In the genomic region with DNA sequence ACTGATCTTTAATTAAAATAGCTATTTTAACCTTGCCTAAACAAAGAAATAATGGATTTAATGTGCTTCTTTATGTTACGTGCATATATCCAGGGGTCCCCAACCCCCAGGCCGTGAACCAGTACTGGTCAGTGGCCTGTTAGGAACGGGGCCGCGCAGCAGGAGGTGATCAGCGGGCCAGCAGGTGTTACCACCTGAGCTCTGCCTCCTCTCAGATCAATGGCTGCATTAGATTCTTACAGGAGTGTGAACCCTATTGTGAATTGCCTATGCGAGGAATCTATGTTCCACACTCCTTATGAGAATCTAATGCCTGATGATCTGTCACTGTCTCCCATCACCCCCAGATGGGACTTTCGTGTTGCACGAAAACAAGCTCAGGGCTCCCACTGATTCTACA, we compare ENCODE assay signal across 31 cellular contexts. TPM values are rescaled to one million over a fixed set of nuclear protein-coding genes. Genes with fewer than 3 reads are reported as not detected.
"Had no signal": no experiment of that assay in that cellular context is flagged by ENCODE, and none has a peak within 500 bp of the region (broad histone marks: within the 10 kb centered on the region; RNA-seq: fewer than 3 reads in every experiment).

No MANE protein-coding gene starts in this region.

- H3K9me3 Mint-ChIP-seq: stimulated activated effector memory CD8-positive, alpha-beta T cell treated with anti-CD3 and anti-CD28 coated beads, Interleukin-12 subunit alpha, Interleukin-12 subunit beta, amount 100 ng/mL, for 72 hours; stimulated activated memory B cell treated with anti-CD40 and anti-IgM and Interleukin-4, amounts not matched to agents 10 μg/mL and 1 μg/mL and 100 μg/mL, for 72 hours; stimulated activated naive B cell treated with anti-CD40 and anti-IgM and Interleukin-4, amounts not matched to agents 10 μg/mL and 1 μg/mL and 100 μg/mL, for 72 hours; stimulated activated naive CD8-positive, alpha-beta T cell treated with anti-CD3 and anti-CD28 coated beads, Interleukin-15, amount 100 ng/mL, for 72 hours; stimulated activated naive CD8-positive, alpha-beta T cell treated with anti-CD3 and anti-CD28 coated beads, Interleukin-15, Interleukin-2, amounts not matched to agents 100 ng/mL and 50 ng/mL, for 24 hours; type B pancreatic cell had no signal

- H3K36me3 Mint-ChIP-seq: stimulated activated effector memory CD8-positive, alpha-beta T cell treated with anti-CD3 and anti-CD28 coated beads, Interleukin-12 subunit alpha, Interleukin-12 subunit beta, amount 100 ng/mL, for 72 hours; stimulated activated memory B cell treated with anti-CD40 and anti-IgM and Interleukin-4, amounts not matched to agents 10 μg/mL and 1 μg/mL and 100 μg/mL, for 72 hours; stimulated activated naive B cell treated with anti-CD40 and anti-IgM and Interleukin-4, amounts not matched to agents 10 μg/mL and 1 μg/mL and 100 μg/mL, for 72 hours had no signal

- H3K27ac ChIP-seq: stomach, suprapubic skin, testis, thoracic aorta, thyroid gland, tibial artery, tibial nerve, transverse colon, upper lobe of left lung, upper lobe of right lung, uterus, vagina had no signal

- H3K4me3 ChIP-seq: stomach, suprapubic skin, testis, thoracic aorta, thyroid gland, tibial artery, tibial nerve, transverse colon, upper lobe of left lung, upper lobe of right lung, uterus, vagina had no signal

- ATAC-seq: stimulated activated effector memory CD8-positive, alpha-beta T cell treated with anti-CD3 and anti-CD28 coated beads, Interleukin-12 subunit alpha, Interleukin-12 subunit beta, amount 100 ng/mL, for 72 hours; stimulated activated memory B cell treated with anti-CD40 and anti-IgM and Interleukin-4, amounts not matched to agents 10 μg/mL and 1 μg/mL and 100 μg/mL, for 72 hours; stimulated activated naive B cell treated with anti-CD40 and anti-IgM and Interleukin-4, amounts not matched to agents 10 μg/mL and 1 μg/mL and 100 μg/mL, for 72 hours; stimulated activated naive CD8-positive, alpha-beta T cell treated with anti-CD3 and anti-CD28 coated beads, Interleukin-15, amount 100 ng/mL, for 72 hours; stimulated activated naive CD8-positive, alpha-beta T cell treated with anti-CD3 and anti-CD28 coated beads, Interleukin-15, Interleukin-2, amounts not matched to agents 100 U/mL and 50 U/mL, for 24 hours; upper lobe of right lung had no signal

- H3K4me1 Mint-ChIP-seq: stimulated activated effector memory CD8-positive, alpha-beta T cell treated with anti-CD3 and anti-CD28 coated beads, Interleukin-12 subunit alpha, Interleukin-12 subunit beta, amount 100 ng/mL, for 72 hours; stimulated activated memory B cell treated with anti-CD40 and anti-IgM and Interleukin-4, amounts not matched to agents 10 μg/mL and 1 μg/mL and 100 μg/mL, for 72 hours; stimulated activated naive B cell treated with anti-CD40 and anti-IgM and Interleukin-4, amounts not matched to agents 10 μg/mL and 1 μg/mL and 100 μg/mL, for 72 hours; stimulated activated naive CD8-positive, alpha-beta T cell treated with anti-CD3 and anti-CD28 coated beads, Interleukin-15, amount 100 ng/mL, for 72 hours had no signal

- H3K27ac Mint-ChIP-seq: stimulated activated effector memory CD8-positive, alpha-beta T cell treated with anti-CD3 and anti-CD28 coated beads, Interleukin-12 subunit alpha, Interleukin-12 subunit beta, amount 100 ng/mL, for 72 hours; stimulated activated memory B cell treated with anti-CD40 and anti-IgM and Interleukin-4, amounts not matched to agents 10 μg/mL and 1 μg/mL and 100 μg/mL, for 72 hours; stimulated activated naive B cell treated with anti-CD40 and anti-IgM and Interleukin-4, amounts not matched to agents 10 μg/mL and 1 μg/mL and 100 μg/mL, for 72 hours; stimulated activated naive CD8-positive, alpha-beta T cell treated with anti-CD3 and anti-CD28 coated beads, Interleukin-15, amount 100 ng/mL, for 72 hours; stimulated activated naive CD8-positive, alpha-beta T cell treated with anti-CD3 and anti-CD28 coated beads, Interleukin-15, Interleukin-2, amounts not matched to agents 100 ng/mL and 50 ng/mL, for 24 hours; type B pancreatic cell had no signal

- DNase-seq: stimulated activated CD4-positive, alpha-beta T cell treated with anti-CD3 and anti-CD28 coated beads, Interleukin-2, amount 100 ng/mL, for 48 hours; stimulated activated CD4-positive, alpha-beta T cell treated with anti-CD3 and anti-CD28 coated beads, Interleukin-4, amount 100 ng/mL, for 1 hour; stimulated activated CD4-positive, alpha-beta T cell treated with anti-CD3 and anti-CD28 coated beads, Interleukin-4, amount 100 ng/mL, for 24 hours; stimulated activated CD4-positive, alpha-beta T cell treated with anti-CD3 and anti-CD28 coated beads, Interleukin-4, amount 100 ng/mL, for 4 hours; stimulated activated CD8-positive, alpha-beta memory T cell treated with anti-CD3 and anti-CD28 coated beads, Interleukin-4, amount 100 ng/mL, for 48 hours; stimulated activated naive B cell treated with anti-CD40 and anti-IgM and Interleukin-4, amounts not matched to agents 10 μg/mL and 1 μg/mL and 100 μg/mL, for 72 hours; stimulated activated naive CD4-positive, alpha-beta T cell; stimulated activated naive CD4-positive, alpha-beta T cell treated with Interleukin-2 at 50 U/mL for 16 hours; stimulated activated naive CD8-positive, alpha-beta T cell treated with anti-CD3 and anti-CD28 coated beads, Interleukin-15, amount 100 ng/mL, for 72 hours; stimulated activated naive CD8-positive, alpha-beta T cell treated with anti-CD3 and anti-CD28 coated beads, Interleukin-15, Interleukin-2, amounts not matched to agents 100 U/mL and 50 U/mL, for 24 hours; stomach; substantia nigra; testis; thyroid gland; tibial artery; transverse colon; trophoblast cell; upper lobe of right lung; uterus had no signal

- H3K9me3 ChIP-seq: stomach, suprapubic skin, testis, thoracic aorta, thyroid gland, tibial artery, tibial nerve, transverse colon, upper lobe of left lung, upper lobe of right lung, uterus, vagina had no signal

- FAIRE-seq: urothelium cell line had no signal

- H3K4me1 ChIP-seq: stomach, suprapubic skin, testis, thyroid gland, tibial artery, tibial nerve, transverse colon, upper lobe of left lung, upper lobe of right lung, uterus, vagina had no signal

- H3K4me3 Mint-ChIP-seq: stimulated activated effector memory CD8-positive, alpha-beta T cell treated with anti-CD3 and anti-CD28 coated beads, Interleukin-12 subunit alpha, Interleukin-12 subunit beta, amount 100 ng/mL, for 72 hours; stimulated activated memory B cell treated with anti-CD40 and anti-IgM and Interleukin-4, amounts not matched to agents 10 μg/mL and 1 μg/mL and 100 μg/mL, for 72 hours; stimulated activated naive B cell treated with anti-CD40 and anti-IgM and Interleukin-4, amounts not matched to agents 10 μg/mL and 1 μg/mL and 100 μg/mL, for 72 hours; stimulated activated naive CD8-positive, alpha-beta T cell treated with anti-CD3 and anti-CD28 coated beads, Interleukin-15, amount 100 ng/mL, for 72 hours; stimulated activated naive CD8-positive, alpha-beta T cell treated with anti-CD3 and anti-CD28 coated beads, Interleukin-15, Interleukin-2, amounts not matched to agents 100 ng/mL and 50 ng/mL, for 24 hours; type B pancreatic cell had no signal

RNA-seq across cellular contexts. Expression of gene CYP24A1, which starts 8.8 kb away (rescaled TPM):
- total RNA-seq: stomach, subcutaneous adipose tissue, temporal lobe, thoracic aorta, tibial nerve, transverse colon had no signal
